Comparison of ENCODE assay signal across 1 cellular context in the genomic region with DNA sequence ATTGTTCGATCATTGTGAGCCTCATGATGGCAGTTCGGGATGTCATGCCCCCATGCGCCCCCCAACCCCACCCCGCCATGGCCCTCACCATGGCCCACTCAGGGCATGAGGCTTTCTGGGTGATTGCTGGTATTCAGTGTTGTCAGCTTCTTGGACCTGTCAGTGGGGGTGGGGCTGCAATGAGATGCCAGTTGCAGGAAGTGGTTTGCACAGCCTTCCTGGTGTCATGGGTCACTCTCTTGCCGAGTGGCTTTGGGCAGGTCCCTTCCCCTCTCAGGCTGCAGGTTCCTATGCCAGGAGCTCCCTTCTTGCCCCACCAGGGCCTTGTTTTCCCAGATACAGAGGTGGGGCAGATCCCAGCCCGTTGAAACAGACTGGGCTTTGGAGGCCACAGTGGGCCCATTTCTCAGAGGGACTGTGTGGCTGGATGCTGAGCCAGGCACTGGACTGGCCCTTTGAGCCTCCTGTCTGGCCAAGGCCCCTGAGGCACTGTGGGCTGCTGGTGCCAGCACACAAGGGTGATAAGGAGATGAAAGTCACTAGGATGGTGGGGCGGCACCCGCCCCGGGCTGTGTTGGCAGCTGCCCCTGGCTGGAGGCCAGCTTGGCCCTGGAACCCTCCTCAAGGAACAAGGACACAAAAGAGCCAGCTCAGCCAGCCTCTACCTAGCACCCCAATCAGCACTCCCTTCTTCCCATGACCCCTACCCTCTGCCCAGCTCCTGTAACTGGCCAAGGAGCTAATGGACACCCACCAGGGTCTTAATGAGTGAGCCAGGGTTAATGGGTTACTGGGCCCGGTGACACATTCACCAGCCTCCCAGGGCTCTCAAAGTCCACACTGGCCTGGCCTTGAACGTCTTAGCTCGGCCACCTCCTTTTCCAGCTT.
TF ChIP-seq lines count a peak whose summit lies in the region.

No MANE protein-coding gene starts in this region.

TF ChIP-seq in HepG2, 621 proteins besides CTCF, POLR2A, EP300 and RAD21 (continued from another document and continues in another):
- no peak; the same call in 1 of the 2 replicates for TF ChIP-seq ZNF501 (CRISPR knock-in tag; IDR thresholded peaks at IDR 0.05)
- TF ChIP-seq, protein P1, sequence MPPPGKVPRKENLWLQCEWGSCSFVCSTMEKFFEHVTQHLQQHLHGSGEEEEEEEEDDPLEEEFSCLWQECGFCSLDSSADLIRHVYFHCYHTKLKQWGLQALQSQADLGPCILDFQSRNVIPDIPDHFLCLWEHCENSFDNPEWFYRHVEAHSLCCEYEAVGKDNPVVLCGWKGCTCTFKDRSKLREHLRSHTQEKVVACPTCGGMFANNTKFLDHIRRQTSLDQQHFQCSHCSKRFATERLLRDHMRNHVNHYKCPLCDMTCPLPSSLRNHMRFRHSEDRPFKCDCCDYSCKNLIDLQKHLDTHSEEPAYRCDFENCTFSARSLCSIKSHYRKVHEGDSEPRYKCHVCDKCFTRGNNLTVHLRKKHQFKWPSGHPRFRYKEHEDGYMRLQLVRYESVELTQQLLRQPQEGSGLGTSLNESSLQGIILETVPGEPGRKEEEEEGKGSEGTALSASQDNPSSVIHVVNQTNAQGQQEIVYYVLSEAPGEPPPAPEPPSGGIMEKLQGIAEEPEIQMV (CRISPR knock-in tag; IDR thresholded peaks at IDR 0.05; ENCODE audit: low read depth), result no peak
- TF ChIP-seq ZNF652 (CRISPR knock-in tag; IDR thresholded peaks at IDR 0.05; ENCODE audit: borderline replicate concordance, low read depth), result peak; percentile 34; the same call in 1 of the 2 replicates
- 0 out of 2 replicates have a peak, but pooled peaks have one; percentile 44 for TF ChIP-seq ZNF772 (CRISPR knock-in tag; IDR thresholded peaks at IDR 0.05)
- TF ChIP-seq FOXP1 (IDR thresholded peaks at IDR 0.05), result no peak
- no peak for TF ChIP-seq FOXP1 (CRISPR knock-in tag; IDR thresholded peaks at IDR 0.05)
- TF ChIP-seq NCOA2 (CRISPR knock-in tag; IDR thresholded peaks at IDR 0.05), result peak; percentile 64; the same call in 1 of the 2 replicates
- peak; percentile 23 for TF ChIP-seq KDM6A (CRISPR knock-in tag; IDR thresholded peaks at IDR 0.05; ENCODE audit: low read depth)
- TF ChIP-seq ZSCAN21 (CRISPR knock-in tag; IDR thresholded peaks at IDR 0.05; ENCODE audit: borderline replicate concordance), result peak; percentile 71; the same call in 1 of the 2 replicates
- TF ChIP-seq HNF4A (CRISPR knock-in tag; IDR thresholded peaks at IDR 0.05), result peak; percentile 67
- TF ChIP-seq ZNF460 (CRISPR knock-in tag; IDR thresholded peaks at IDR 0.05; ENCODE audit: borderline replicate concordance), result peak; percentile 25; the same call in 1 of the 2 replicates
- 0 out of 2 replicates have a peak, but pooled peaks have one; percentile 31 for TF ChIP-seq ZNF274 (CRISPR knock-in tag; IDR thresholded peaks at IDR 0.05)
- TF ChIP-seq, protein P2, sequence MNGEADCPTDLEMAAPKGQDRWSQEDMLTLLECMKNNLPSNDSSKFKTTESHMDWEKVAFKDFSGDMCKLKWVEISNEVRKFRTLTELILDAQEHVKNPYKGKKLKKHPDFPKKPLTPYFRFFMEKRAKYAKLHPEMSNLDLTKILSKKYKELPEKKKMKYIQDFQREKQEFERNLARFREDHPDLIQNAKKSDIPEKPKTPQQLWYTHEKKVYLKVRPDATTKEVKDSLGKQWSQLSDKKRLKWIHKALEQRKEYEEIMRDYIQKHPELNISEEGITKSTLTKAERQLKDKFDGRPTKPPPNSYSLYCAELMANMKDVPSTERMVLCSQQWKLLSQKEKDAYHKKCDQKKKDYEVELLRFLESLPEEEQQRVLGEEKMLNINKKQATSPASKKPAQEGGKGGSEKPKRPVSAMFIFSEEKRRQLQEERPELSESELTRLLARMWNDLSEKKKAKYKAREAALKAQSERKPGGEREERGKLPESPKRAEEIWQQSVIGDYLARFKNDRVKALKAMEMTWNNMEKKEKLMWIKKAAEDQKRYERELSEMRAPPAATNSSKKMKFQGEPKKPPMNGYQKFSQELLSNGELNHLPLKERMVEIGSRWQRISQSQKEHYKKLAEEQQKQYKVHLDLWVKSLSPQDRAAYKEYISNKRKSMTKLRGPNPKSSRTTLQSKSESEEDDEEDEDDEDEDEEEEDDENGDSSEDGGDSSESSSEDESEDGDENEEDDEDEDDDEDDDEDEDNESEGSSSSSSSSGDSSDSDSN (CRISPR knock-in tag; IDR thresholded peaks at IDR 0.05), result peak; percentile 49
- no peak for TF ChIP-seq ZSCAN12 (CRISPR knock-in tag; IDR thresholded peaks at IDR 0.05)
- TF ChIP-seq, protein P3, sequence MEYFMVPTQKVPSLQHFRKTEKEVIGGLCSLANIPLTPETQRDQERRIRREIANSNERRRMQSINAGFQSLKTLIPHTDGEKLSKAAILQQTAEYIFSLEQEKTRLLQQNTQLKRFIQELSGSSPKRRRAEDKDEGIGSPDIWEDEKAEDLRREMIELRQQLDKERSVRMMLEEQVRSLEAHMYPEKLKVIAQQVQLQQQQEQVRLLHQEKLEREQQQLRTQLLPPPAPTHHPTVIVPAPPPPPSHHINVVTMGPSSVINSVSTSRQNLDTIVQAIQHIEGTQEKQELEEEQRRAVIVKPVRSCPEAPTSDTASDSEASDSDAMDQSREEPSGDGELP (IDR thresholded peaks at IDR 0.05; ENCODE audit: borderline replicate concordance, low read depth), result peak; percentile 37; the same call in 1 of the 2 replicates
- no peak for TF ChIP-seq ZNF615 (CRISPR knock-in tag; IDR thresholded peaks at IDR 0.05; ENCODE audit: borderline replicate concordance)
- peak; percentile 49; the same call in 1 of the 2 replicates for TF ChIP-seq GATA4 (IDR thresholded peaks at IDR 0.05; ENCODE audit: borderline replicate concordance, low read depth)
- TF ChIP-seq GATAD2A (CRISPR knock-in tag; IDR thresholded peaks at IDR 0.05), result peak; percentile 65
- TF ChIP-seq ZNF629 (CRISPR knock-in tag; conservative IDR thresholded peaks at IDR 0.05), result peak; percentile 96
- 0 out of 2 replicates have a peak, but pooled peaks have one; percentile 51 for TF ChIP-seq ZNF598 (CRISPR knock-in tag; IDR thresholded peaks at IDR 0.05; ENCODE audit: borderline replicate concordance)
- peak; percentile 78; the same call in 1 of the 2 replicates for TF ChIP-seq ZNF350 (CRISPR knock-in tag; IDR thresholded peaks at IDR 0.05; ENCODE audit: borderline replicate concordance, low read depth)
- TF ChIP-seq GLI4 (CRISPR knock-in tag; IDR thresholded peaks at IDR 0.05; ENCODE audit: borderline replicate concordance), result 0 out of 2 replicates have a peak, but pooled peaks have one; percentile 36
- TF ChIP-seq ZNF546 (CRISPR knock-in tag; conservative IDR thresholded peaks at IDR 0.05), result 0 out of 2 replicates have a peak, but pooled peaks have one; percentile 47
- TF ChIP-seq ZNF329 (CRISPR knock-in tag; IDR thresholded peaks at IDR 0.05; ENCODE audit: low read depth), result no peak
- peak; percentile 79 for TF ChIP-seq FOSL2 (CRISPR knock-in tag; IDR thresholded peaks at IDR 0.05)
- TF ChIP-seq KLF6 (CRISPR knock-in tag; IDR thresholded peaks at IDR 0.05), result no peak
- no peak for TF ChIP-seq SOX6 (IDR thresholded peaks at IDR 0.05)
- peak; percentile 71 for TF ChIP-seq SOX6 (CRISPR knock-in tag; IDR thresholded peaks at IDR 0.05)
- TF ChIP-seq XRCC5 (optimal IDR thresholded peaks at IDR 0.05; ENCODE audit: low read length), result no peak
- peak; percentile 21; the same call in 1 of the 2 replicates for TF ChIP-seq ZNF335 (CRISPR knock-in tag; IDR thresholded peaks at IDR 0.05)
- 0 out of 4 replicates have a peak, but pooled peaks of 1 of the 2 experiments have one; percentile 19 for TF ChIP-seq NR2F1 (CRISPR knock-in tag; IDR thresholded peaks at IDR 0.05)
- TF ChIP-seq RXRA (CRISPR knock-in tag; IDR thresholded peaks at IDR 0.05), result peak; percentile 86
- peak; percentile 73 for TF ChIP-seq POLR2G (IDR thresholded peaks at IDR 0.05; ENCODE audit: low read depth, low read length)
- 0 out of 2 replicates have a peak, but pooled peaks have one; percentile 44 for TF ChIP-seq ZNF878 (CRISPR knock-in tag; IDR thresholded peaks at IDR 0.05)
- TF ChIP-seq ARHGAP35 (CRISPR knock-in tag; IDR thresholded peaks at IDR 0.05; ENCODE audit: borderline replicate concordance), result no peak
- TF ChIP-seq, protein P4, sequence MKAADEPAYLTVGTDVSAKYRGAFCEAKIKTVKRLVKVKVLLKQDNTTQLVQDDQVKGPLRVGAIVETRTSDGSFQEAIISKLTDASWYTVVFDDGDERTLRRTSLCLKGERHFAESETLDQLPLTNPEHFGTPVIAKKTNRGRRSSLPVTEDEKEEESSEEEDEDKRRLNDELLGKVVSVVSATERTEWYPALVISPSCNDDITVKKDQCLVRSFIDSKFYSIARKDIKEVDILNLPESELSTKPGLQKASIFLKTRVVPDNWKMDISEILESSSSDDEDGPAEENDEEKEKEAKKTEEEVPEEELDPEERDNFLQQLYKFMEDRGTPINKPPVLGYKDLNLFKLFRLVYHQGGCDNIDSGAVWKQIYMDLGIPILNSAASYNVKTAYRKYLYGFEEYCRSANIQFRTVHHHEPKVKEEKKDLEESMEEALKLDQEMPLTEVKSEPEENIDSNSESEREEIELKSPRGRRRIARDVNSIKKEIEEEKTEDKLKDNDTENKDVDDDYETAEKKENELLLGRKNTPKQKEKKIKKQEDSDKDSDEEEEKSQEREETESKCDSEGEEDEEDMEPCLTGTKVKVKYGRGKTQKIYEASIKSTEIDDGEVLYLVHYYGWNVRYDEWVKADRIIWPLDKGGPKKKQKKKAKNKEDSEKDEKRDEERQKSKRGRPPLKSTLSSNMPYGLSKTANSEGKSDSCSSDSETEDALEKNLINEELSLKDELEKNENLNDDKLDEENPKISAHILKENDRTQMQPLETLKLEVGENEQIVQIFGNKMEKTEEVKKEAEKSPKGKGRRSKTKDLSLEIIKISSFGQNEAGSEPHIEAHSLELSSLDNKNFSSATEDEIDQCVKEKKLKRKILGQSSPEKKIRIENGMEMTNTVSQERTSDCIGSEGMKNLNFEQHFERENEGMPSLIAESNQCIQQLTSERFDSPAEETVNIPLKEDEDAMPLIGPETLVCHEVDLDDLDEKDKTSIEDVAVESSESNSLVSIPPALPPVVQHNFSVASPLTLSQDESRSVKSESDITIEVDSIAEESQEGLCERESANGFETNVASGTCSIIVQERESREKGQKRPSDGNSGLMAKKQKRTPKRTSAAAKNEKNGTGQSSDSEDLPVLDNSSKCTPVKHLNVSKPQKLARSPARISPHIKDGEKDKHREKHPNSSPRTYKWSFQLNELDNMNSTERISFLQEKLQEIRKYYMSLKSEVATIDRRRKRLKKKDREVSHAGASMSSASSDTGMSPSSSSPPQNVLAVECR (CRISPR knock-in tag; IDR thresholded peaks at IDR 0.05; ENCODE audit: borderline replicate concordance), result peak; percentile 60; the same call in 1 of the 2 replicates
- TF ChIP-seq, protein P5, sequence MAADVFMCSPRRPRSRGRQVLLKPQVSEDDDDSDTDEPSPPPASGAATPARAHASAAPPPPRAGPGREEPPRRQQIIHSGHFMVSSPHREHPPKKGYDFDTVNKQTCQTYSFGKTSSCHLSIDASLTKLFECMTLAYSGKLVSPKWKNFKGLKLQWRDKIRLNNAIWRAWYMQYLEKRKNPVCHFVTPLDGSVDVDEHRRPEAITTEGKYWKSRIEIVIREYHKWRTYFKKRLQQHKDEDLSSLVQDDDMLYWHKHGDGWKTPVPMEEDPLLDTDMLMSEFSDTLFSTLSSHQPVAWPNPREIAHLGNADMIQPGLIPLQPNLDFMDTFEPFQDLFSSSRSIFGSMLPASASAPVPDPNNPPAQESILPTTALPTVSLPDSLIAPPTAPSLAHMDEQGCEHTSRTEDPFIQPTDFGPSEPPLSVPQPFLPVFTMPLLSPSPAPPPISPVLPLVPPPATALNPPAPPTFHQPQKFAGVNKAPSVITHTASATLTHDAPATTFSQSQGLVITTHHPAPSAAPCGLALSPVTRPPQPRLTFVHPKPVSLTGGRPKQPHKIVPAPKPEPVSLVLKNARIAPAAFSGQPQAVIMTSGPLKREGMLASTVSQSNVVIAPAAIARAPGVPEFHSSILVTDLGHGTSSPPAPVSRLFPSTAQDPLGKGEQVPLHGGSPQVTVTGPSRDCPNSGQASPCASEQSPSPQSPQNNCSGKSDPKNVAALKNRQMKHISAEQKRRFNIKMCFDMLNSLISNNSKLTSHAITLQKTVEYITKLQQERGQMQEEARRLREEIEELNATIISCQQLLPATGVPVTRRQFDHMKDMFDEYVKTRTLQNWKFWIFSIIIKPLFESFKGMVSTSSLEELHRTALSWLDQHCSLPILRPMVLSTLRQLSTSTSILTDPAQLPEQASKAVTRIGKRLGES (CRISPR knock-in tag; IDR thresholded peaks at IDR 0.05; ENCODE audit: borderline replicate concordance), result no peak
- TF ChIP-seq, protein P6, sequence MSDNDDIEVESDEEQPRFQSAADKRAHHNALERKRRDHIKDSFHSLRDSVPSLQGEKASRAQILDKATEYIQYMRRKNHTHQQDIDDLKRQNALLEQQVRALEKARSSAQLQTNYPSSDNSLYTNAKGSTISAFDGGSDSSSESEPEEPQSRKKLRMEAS (IDR thresholded peaks at IDR 0.05), result peak; percentile 55; the same call in 1 of the 2 replicates
- no peak for TF ChIP-seq NONO (IDR thresholded peaks at IDR 0.05)
- peak; percentile 58; the same call in 1 of the 2 replicates for TF ChIP-seq NONO (CRISPR knock-in tag; conservative IDR thresholded peaks at IDR 0.05)
- TF ChIP-seq CREM (IDR thresholded peaks at IDR 0.05), result peak; percentile 49; the same call in 1 of the 2 replicates
- no peak for TF ChIP-seq CREM (CRISPR knock-in tag; IDR thresholded peaks at IDR 0.05)
- TF ChIP-seq ZMYM3 (CRISPR knock-in tag; IDR thresholded peaks at IDR 0.05), result peak; percentile 79; the same call in 1 of the 2 replicates
- TF ChIP-seq SOX5 (CRISPR knock-in tag; IDR thresholded peaks at IDR 0.05; ENCODE audit: borderline replicate concordance), result 0 out of 2 replicates have a peak, but pooled peaks have one; percentile 19
- 0 out of 2 replicates have a peak, but pooled peaks have one; percentile 5 for TF ChIP-seq FOXJ3 (CRISPR knock-in tag; IDR thresholded peaks at IDR 0.05; ENCODE audit: borderline replicate concordance)
- TF ChIP-seq, protein P7, sequence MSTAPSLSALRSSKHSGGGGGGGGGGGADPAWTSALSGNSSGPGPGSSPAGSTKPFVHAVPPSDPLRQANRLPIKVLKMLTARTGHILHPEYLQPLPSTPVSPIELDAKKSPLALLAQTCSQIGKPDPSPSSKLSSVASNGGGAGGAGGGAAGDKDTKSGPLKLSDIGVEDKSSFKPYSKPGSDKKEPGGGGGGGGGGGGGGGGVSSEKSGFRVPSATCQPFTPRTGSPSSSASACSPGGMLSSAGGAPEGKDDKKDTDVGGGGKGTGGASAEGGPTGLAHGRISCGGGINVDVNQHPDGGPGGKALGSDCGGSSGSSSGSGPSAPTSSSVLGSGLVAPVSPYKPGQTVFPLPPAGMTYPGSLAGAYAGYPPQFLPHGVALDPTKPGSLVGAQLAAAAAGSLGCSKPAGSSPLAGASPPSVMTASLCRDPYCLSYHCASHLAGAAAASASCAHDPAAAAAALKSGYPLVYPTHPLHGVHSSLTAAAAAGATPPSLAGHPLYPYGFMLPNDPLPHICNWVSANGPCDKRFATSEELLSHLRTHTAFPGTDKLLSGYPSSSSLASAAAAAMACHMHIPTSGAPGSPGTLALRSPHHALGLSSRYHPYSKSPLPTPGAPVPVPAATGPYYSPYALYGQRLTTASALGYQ (CRISPR knock-in tag; IDR thresholded peaks at IDR 0.05), result 0 out of 2 replicates have a peak, but pooled peaks have one; percentile 43
- TF ChIP-seq RXRB (CRISPR knock-in tag; IDR thresholded peaks at IDR 0.05; ENCODE audit: borderline replicate concordance), result peak; percentile 51; the same call in 1 of the 2 replicates
- peak; percentile 72; the same call in 1 of the 2 replicates for TF ChIP-seq PITX1 (CRISPR knock-in tag; IDR thresholded peaks at IDR 0.05)
